Comparison of ENCODE assay signal across 8 cellular contexts in the genomic region with DNA sequence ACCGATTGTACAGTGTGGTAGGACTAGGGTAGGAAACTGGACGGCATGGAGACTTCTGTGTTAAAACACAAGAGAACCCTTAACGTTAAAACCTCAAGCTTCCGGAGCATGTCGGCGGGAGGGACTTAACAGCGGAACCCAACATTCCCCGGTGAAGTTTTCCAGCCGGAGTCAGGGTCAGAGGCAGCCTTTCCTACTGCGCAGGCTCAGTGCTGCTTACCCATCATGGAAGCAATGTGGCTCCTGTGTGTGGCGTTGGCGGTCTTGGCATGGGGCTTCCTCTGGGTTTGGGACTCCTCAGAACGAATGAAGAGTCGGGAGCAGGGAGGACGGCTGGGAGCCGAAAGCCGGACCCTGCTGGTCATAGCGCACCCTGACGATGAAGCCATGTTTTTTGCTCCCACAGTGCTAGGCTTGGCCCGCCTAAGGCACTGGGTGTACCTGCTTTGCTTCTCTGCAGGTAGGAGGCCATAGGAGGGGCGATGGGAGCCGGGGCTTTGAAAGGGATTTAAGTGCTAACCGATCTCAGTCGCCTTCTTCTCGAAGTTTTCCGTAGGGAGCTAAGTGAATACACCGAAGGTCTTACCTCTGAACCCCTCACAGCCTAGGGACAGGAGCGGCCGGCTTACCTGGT. TPM values are rescaled to one million over a fixed set of nuclear protein-coding genes. Genes with fewer than 3 reads are reported as not detected.
DNase-seq lines count a peak whose midpoint lies in the region; ATAC-seq and TF ChIP-seq lines count a peak whose summit lies in the region.

A gene (plus strand): TSS at position 209 of the 634 bp plus-strand sequence. CDS start 17 bp downstream, at position 226.

- no peaks in the 10 kb centered on the region for H3K36me3 ChIP-seq in CD4-positive, CD25-positive, alpha-beta regulatory T cell (ENCODE audit: control insufficient read depth, insufficient read depth, low read length)
- H3K36me3 ChIP-seq in MG63, result peaks cover 2% of the 10 kb centered on the region; the same call in 1 of the 2 replicates

- peaks cover 30 to 57% (median 44%) of the 10 kb centered on the region in 4 donors for H3K4me1 Mint-ChIP-seq in CD4-positive, CD25-positive, alpha-beta regulatory T cell
- peaks cover 38% of the 10 kb centered on the region for H3K4me1 Mint-ChIP-seq in nephron progenitor cell

- no peaks in the 10 kb centered on the region for H3K9me3 Mint-ChIP-seq in CD4-positive, CD25-positive, alpha-beta regulatory T cell
- H3K9me3 Mint-ChIP-seq in nephron progenitor cell, result no peaks in the 10 kb centered on the region

- H3K27ac ChIP-seq in CD4-positive, CD25-positive, alpha-beta regulatory T cell (ENCODE audit: insufficient read depth, low read length, poor library complexity, severe bottlenecking), result peak within 1 kb of the TSS; percentile 83

- no peaks in the 10 kb centered on the region for H3K9me3 ChIP-seq in CD4-positive, CD25-positive, alpha-beta regulatory T cell (ENCODE audit: control insufficient read depth in 2 of 2, low read length in 2 of 2)
- H3K9me3 ChIP-seq in MG63, result no peaks in the 10 kb centered on the region

- peak within 1 kb of the TSS; percentile 92 for H3K4me3 ChIP-seq in CD4-positive, CD25-positive, alpha-beta regulatory T cell (ENCODE audit: low read depth, low read length)
- H3K4me3 ChIP-seq in MG63 (peak within 1 kb of the TSS; percentile 84), fibroblast of villous mesenchyme (ENCODE audit: low read depth, low read length) (peak within 1 kb of the TSS; percentile 94)

- peak; percentile 66 to 92 (median 71) for DNase-seq in CD4-positive, CD25-positive, alpha-beta regulatory T cell
- DNase-seq in MG63, result peak; percentile 83
- DNase-seq in SIG-M5 treated with dmso at 0.1 percent for 504 hours (lab: John Stamatoyannopoulos, UW; ENCODE audit: unreplicated experiment), result peak; percentile 92
- peak; percentile 78 for DNase-seq in activated gamma-delta T cell treated with anti-CD3 and anti-CD28 coated beads, Interleukin-2, amount 50 U/mL, for 16 hours (ENCODE audit: low read depth)
- peak; percentile 95 for DNase-seq in fibroblast of villous mesenchyme (ENCODE audit: low read depth)
- peak; percentile 86 for DNase-seq in nephron progenitor cell
- peak; percentile 93 for DNase-seq in stimulated activated naive CD8-positive, alpha-beta T cell treated with anti-CD3 and anti-CD28 coated beads, Interleukin-15, Interleukin-2, amounts not matched to agents 100 U/mL and 50 U/mL, for 24 hours

- H3K4me1 ChIP-seq in CD4-positive, CD25-positive, alpha-beta regulatory T cell (ENCODE audit: control insufficient read depth, insufficient read depth, low read length, poor library complexity, severe bottlenecking), result peaks cover 44% of the 10 kb centered on the region

- H3K4me3 Mint-ChIP-seq in CD4-positive, CD25-positive, alpha-beta regulatory T cell, result peak within 1 kb of the TSS; percentile 93 to 99 (median 97)
- H3K4me3 Mint-ChIP-seq in nephron progenitor cell, result peak within 1 kb of the TSS; percentile 97

- H3K36me3 Mint-ChIP-seq in CD4-positive, CD25-positive, alpha-beta regulatory T cell, result no peaks in the 10 kb centered on the region
- H3K36me3 Mint-ChIP-seq in nephron progenitor cell (ENCODE audit: low read depth), result peaks cover 5% of the 10 kb centered on the region

- TF ChIP-seq CTCF in fibroblast of villous mesenchyme (IDR thresholded peaks at IDR 0.05; ENCODE audit: insufficient read depth, low read depth, low read length) (no peak), nephron progenitor cell (IDR thresholded peaks at IDR 0.05) (no peak)

- no peaks in the 10 kb centered on the region for H3K27me3 ChIP-seq in CD4-positive, CD25-positive, alpha-beta regulatory T cell (ENCODE audit: control insufficient read depth, insufficient read depth, low read length)
- no peaks in the 10 kb centered on the region for H3K27me3 ChIP-seq in MG63

- peak; percentile 49 to 54 for ATAC-seq in CD4-positive, CD25-positive, alpha-beta regulatory T cell (ENCODE audit: low read depth in 2 of 2)
- peak; percentile 23 for ATAC-seq in GM19468 (IDR thresholded peaks at IDR 0.05; ENCODE audit: extremely low read depth, unreplicated experiment)
- ATAC-seq in stimulated activated naive CD8-positive, alpha-beta T cell treated with anti-CD3 and anti-CD28 coated beads, Interleukin-15, Interleukin-2, amounts not matched to agents 100 U/mL and 50 U/mL, for 24 hours, result peak; percentile 69

- H3K27me3 Mint-ChIP-seq in CD4-positive, CD25-positive, alpha-beta regulatory T cell, result no peaks in the 10 kb centered on the region
- H3K27me3 Mint-ChIP-seq in nephron progenitor cell (ENCODE audit: low read depth, poor library complexity), result no peaks in the 10 kb centered on the region

- peak within 1 kb of the TSS; percentile 92 to 96 (median 93) for H3K27ac Mint-ChIP-seq in CD4-positive, CD25-positive, alpha-beta regulatory T cell
- H3K27ac Mint-ChIP-seq in nephron progenitor cell, result peak within 1 kb of the TSS; percentile 98

RNA-seq across cellular contexts. Expression of the gene that starts here (rescaled TPM):
- 59.4 TPM for total RNA-seq in CD4-positive, CD25-positive, alpha-beta regulatory T cell
- 10 to 100 TPM in 3 of 4 donors, 1 to 10 TPM in 1; 8.7 to 12.0 (median 11.5) TPM for polyA plus RNA-seq in CD4-positive, CD25-positive, alpha-beta regulatory T cell
- total RNA-seq in MG63 (2014; rRNA removed; shearing (Covaris generic); ENCODE audit: low replicate concordance), result 5.7 and 19.0 TPM in 2 replicates
- 14.7 and 19.6 TPM in 2 replicates for total RNA-seq in fibroblast of villous mesenchyme

Comparison
In these comparisons a context has a peak if more than half of its experiments do, and no peak if none do; other contexts are left out.
1. Peak in every context shown above with its lines: DNase-seq, ATAC-seq, H3K4me3 ChIP-seq and H3K27ac ChIP-seq.